ENCODE assay signal across 8 cellular contexts in genomic region chr5:66828551-66829421, GRCh38.
DNase-seq lines count a peak whose midpoint lies in the region; ATAC-seq and TF ChIP-seq lines count a peak whose summit lies in the region.

No MANE protein-coding gene starts in this region.

- ATAC-seq in GM21515 (IDR thresholded peaks at IDR 0.05; ENCODE audit: unreplicated experiment) = peak; percentile 78
- no peak for ATAC-seq in GM18519 (IDR thresholded peaks at IDR 0.05; ENCODE audit: low FRiP score, unreplicated experiment)

- peak overlapping the region in 1 of 2 donors; percentile 51 for H3K27ac ChIP-seq in liver (ENCODE audit: low read depth in 1 of 2, low read length in 2 of 2)

- peak in 1 of 2 donors; percentile 5 for TF ChIP-seq RAD21 in liver (IDR thresholded peaks at IDR 0.05)

- peaks cover 1 to 12% (median 11%) of the 10 kb centered on the region in 4 donors for H3K4me1 ChIP-seq in liver (ENCODE audit: control insufficient read depth in 4 of 4, insufficient read depth in 4 of 4, low read length in 3 of 4)

- peak overlapping the region in 1 of 2 donors; percentile 65 for H3K9ac ChIP-seq in liver (ENCODE audit: low read depth in 1 of 2, low read length in 2 of 2)

- no peaks in the 10 kb centered on the region for H3K9me3 ChIP-seq in liver (ENCODE audit: control insufficient read depth in 4 of 4, low read length in 3 of 4)

- 11% methylated on average over 21 of the region's 21 CpGs for WGBS in liver

- TF ChIP-seq CTCF in liver (IDR thresholded peaks at IDR 0.05; ENCODE audit: low read depth, low read length, missing input control) = no peak

- peak in 12 of 14 donors; percentile 3 to 75 (median 54) for DNase-seq in C1 segment of cervical spinal cord (lab: John Stamatoyannopoulos, UW)
- DNase-seq in NCI-H187 (lab: John Stamatoyannopoulos, UW) = peak; percentile 28 to 47
- peak; percentile 40 for DNase-seq in activated CD4-positive, alpha-beta T cell treated with anti-CD3 and anti-CD28 coated beads, Interleukin-2, amount 50 U/mL, for 1 hour
- peak; percentile 30 for DNase-seq in effector CD4-positive, alpha-beta T cell
- peak; percentile 16 for DNase-seq in stimulated activated CD4-positive, alpha-beta T cell treated with anti-CD3 and anti-CD28 coated beads, Interleukin-2, amount 100 ng/mL, for 4 hours (ENCODE audit: low read depth)

- H3K27me3 ChIP-seq in liver (ENCODE audit: control insufficient read depth in 4 of 4, insufficient read depth in 4 of 4, low read length in 3 of 4) = no peaks in the 10 kb centered on the region

- H3K4me3 ChIP-seq in liver (ENCODE audit: low read depth in 1 of 3, low read length in 3 of 3) = peak overlapping the region; percentile 30 to 62 (median 34)

- H3K36me3 ChIP-seq in liver (ENCODE audit: control insufficient read depth in 4 of 4, insufficient read depth in 3 of 4, low read depth in 1 of 4, low read length in 3 of 4) = no peaks in the 10 kb centered on the region

TF ChIP-seq in liver, 16 proteins besides CTCF, POLR2A, EP300 and RAD21:
- TF ChIP-seq, protein P1, sequence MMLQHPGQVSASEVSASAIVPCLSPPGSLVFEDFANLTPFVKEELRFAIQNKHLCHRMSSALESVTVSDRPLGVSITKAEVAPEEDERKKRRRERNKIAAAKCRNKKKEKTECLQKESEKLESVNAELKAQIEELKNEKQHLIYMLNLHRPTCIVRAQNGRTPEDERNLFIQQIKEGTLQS (IDR thresholded peaks at IDR 0.05) = no peak
- TF ChIP-seq RXRA (IDR thresholded peaks at IDR 0.05) = peak in 1 of 2 donors; percentile 14
